8 cellular contexts compared by ENCODE assay signal in genomic region chr3:184345678-184346144, GRCh38. TPM values are rescaled to one million over a fixed set of nuclear protein-coding genes. Genes with fewer than 3 reads are reported as not detected.
DNase-seq lines count a peak whose midpoint lies in the region; ATAC-seq and TF ChIP-seq lines count a peak whose summit lies in the region.

No MANE protein-coding gene starts in this region.

- H3K36me3 ChIP-seq in PC-9 (ENCODE audit: low read depth): no peaks in the 10 kb centered on the region
- peaks cover 2 to 18% (median 5%) of the 10 kb centered on the region in 4 donors for H3K36me3 ChIP-seq in liver (ENCODE audit: control insufficient read depth in 4 of 4, insufficient read depth in 3 of 4, low read depth in 1 of 4, low read length in 3 of 4)

- no peak overlapping the region for H3K4me3 ChIP-seq in PC-9
- no peak overlapping the region for H3K4me3 ChIP-seq in choroid plexus epithelial cell (ENCODE audit: low read depth, low read length)
- H3K4me3 ChIP-seq in liver (ENCODE audit: low read depth in 1 of 3, low read length in 3 of 3): no peak overlapping the region

- no peak overlapping the region for H3K27ac Mint-ChIP-seq in CD4-positive, alpha-beta T cell

- H3K9ac ChIP-seq in liver (ENCODE audit: low read depth in 1 of 2, low read length in 2 of 2): no peak overlapping the region

- no peaks in the 10 kb centered on the region for H3K9me2 ChIP-seq in PC-9 (ENCODE audit: insufficient read depth)

- H3K27ac ChIP-seq in PC-9 (no peak overlapping the region), liver (ENCODE audit: low read depth in 1 of 2, low read length in 2 of 2) (no peak overlapping the region)
- no peak overlapping the region for H3K27ac ChIP-seq in CD4-positive, alpha-beta T cell (ENCODE audit: low read depth, low read length)

- peaks cover 7% of the 10 kb centered on the region; the same call in 1 of the 2 replicates for H3F3A ChIP-seq in PC-9 (ENCODE audit: insufficient read depth, low read depth)

- no TSS peak for BruUV-seq in PC-9 (replicated peaks; lab: Mats Ljungman, UMichigan)

- peak; percentile 86 for TF ChIP-seq CTCF in PC-9 (conservative IDR thresholded peaks at IDR 0.05)
- peak; percentile 65 for TF ChIP-seq CTCF in choroid plexus epithelial cell (conservative IDR thresholded peaks at IDR 0.05; ENCODE audit: low read depth, low read length)
- peak; percentile 52 for TF ChIP-seq CTCF in liver (IDR thresholded peaks at IDR 0.05; ENCODE audit: low read depth, low read length, missing input control)
- TF ChIP-seq CTCF in CD4-positive, alpha-beta T cell (IDR thresholded peaks at IDR 0.05): no peak

- H2AFZ ChIP-seq in PC-9: no peak overlapping the region

- H3K9me3 ChIP-seq in PC-9 (ENCODE audit: insufficient read depth, low read depth): no peaks in the 10 kb centered on the region
- no peaks in the 10 kb centered on the region for H3K9me3 ChIP-seq in liver (ENCODE audit: control insufficient read depth in 4 of 4, low read length in 3 of 4)
- no peaks in the 10 kb centered on the region for H3K9me3 ChIP-seq in CD4-positive, alpha-beta T cell (ENCODE audit: control insufficient read depth, low read length)

- POLR2A ChIA-PET in PC-9 (lab: Charles Lee; ENCODE audit: unreplicated experiment): no interaction called here
- POLR2A ChIA-PET in CD4-positive, alpha-beta T cell (lab: Charles Lee): no interaction called here

- TF ChIP-seq EP300 in Ishikawa (IDR thresholded peaks at IDR 0.05; ENCODE audit: borderline replicate concordance): peak; percentile 22; the same call in 1 of the 2 replicates

- ATAC-seq in CD4-positive, alpha-beta T cell (ENCODE audit: poor library complexity): no peak

- no peak overlapping the region for H3K4me3 Mint-ChIP-seq in CD4-positive, alpha-beta T cell

- H4K20me1 ChIP-seq in PC-9 (ENCODE audit: insufficient read depth): no peaks in the 10 kb centered on the region

- DNase-seq in ELF-1 (ENCODE audit: low read depth, low spot score) (peak; percentile 90), PC-9 (peak; percentile 83), choroid plexus epithelial cell (ENCODE audit: low read depth) (peak; percentile 63), ureter (ENCODE audit: low spot score) (peak; percentile 74), activated T-cell treated with anti-CD3 and anti-CD28 coated beads for 4 hours (no peak)
- no peak for DNase-seq in CD4-positive, alpha-beta T cell

- no peaks in the 10 kb centered on the region for H3K9me3 Mint-ChIP-seq in CD4-positive, alpha-beta T cell

- TF ChIP-seq RAD21 in Ishikawa (IDR thresholded peaks at IDR 0.05; ENCODE audit: low read depth) (peak; percentile 54), liver (IDR thresholded peaks at IDR 0.05) (peak; percentile 69 to 79)

- 34% methylated on average over 8 of the region's 8 CpGs for WGBS in liver

- H3K27me3 Mint-ChIP-seq in CD4-positive, alpha-beta T cell: no peaks in the 10 kb centered on the region

- no peaks in the 10 kb centered on the region for H3K4me1 Mint-ChIP-seq in CD4-positive, alpha-beta T cell (ENCODE audit: low read depth)

- H3K4me1 ChIP-seq in PC-9 (replicated peaks; ENCODE audit: insufficient read depth): peaks cover 8% of the 10 kb centered on the region; the same call in 1 of the 2 replicates
- H3K4me1 ChIP-seq in liver (ENCODE audit: control insufficient read depth in 4 of 4, insufficient read depth in 4 of 4, low read length in 3 of 4): no peaks in the 10 kb centered on the region

- no peaks in the 10 kb centered on the region for H3K79me2 ChIP-seq in PC-9 (ENCODE audit: low read depth)

- H3K4me2 ChIP-seq in PC-9: no peak overlapping the region

- peaks cover 19% of the 10 kb centered on the region for H3K36me3 Mint-ChIP-seq in CD4-positive, alpha-beta T cell (ENCODE audit: low read depth)

- H3K27me3 ChIP-seq in PC-9 (ENCODE audit: insufficient read depth, low read depth) (no peaks in the 10 kb centered on the region), liver (ENCODE audit: control insufficient read depth in 4 of 4, insufficient read depth in 4 of 4, low read length in 3 of 4) (no peaks in the 10 kb centered on the region)
- H3K27me3 ChIP-seq in CD4-positive, alpha-beta T cell (ENCODE audit: control insufficient read depth, insufficient read depth, low read length): no peaks in the 10 kb centered on the region

- intact Hi-C loops in PC-9 (cut with micrococcal nuclease; ENCODE audit: unreplicated experiment): loop anchor here (1.0 to 5.0 kb wide), 2 partner anchors 17 to 33 kb away; partner anchors contain the start of gene EIF4G1
- intact Hi-C loops in CD4-positive, alpha-beta T cell (cut with DNase I, micrococcal nuclease): no loop called here

- CTCF ChIA-PET in PC-9 (lab: Charles Lee): interaction anchor here (0.5 to 1.0 kb wide), 2 partner anchors 26 to 453 kb away, joined by 3 to 4 read pairs; no protein-coding TSS in a partner anchor
- CTCF ChIA-PET in CD4-positive, alpha-beta T cell (lab: Charles Lee): no interaction called here

TF ChIP-seq in Ishikawa, 13 proteins besides CTCF, POLR2A, EP300 and RAD21 (continues in another document):
- TF ChIP-seq REST (IDR thresholded peaks at IDR 0.05; ENCODE audit: low read depth) (peak; percentile 18; the same call in 1 of the 2 replicates), NFIC (IDR thresholded peaks at IDR 0.05) (peak; percentile 77), CEBPB (IDR thresholded peaks at IDR 0.05) (0 out of 2 replicates have a peak, but pooled peaks have one; percentile 29)

TF ChIP-seq in liver, 16 proteins besides CTCF, POLR2A, EP300 and RAD21:
- no peak for TF ChIP-seq TAF1 (conservative IDR thresholded peaks at IDR 0.05)
- no peak for TF ChIP-seq HNF4A (conservative IDR thresholded peaks at IDR 0.05)
- peak; percentile 10 to 27 for TF ChIP-seq RXRA (IDR thresholded peaks at IDR 0.05)
- peak; percentile 26 for TF ChIP-seq SP1 (IDR thresholded peaks at IDR 0.05)

RNA-seq across cellular contexts. Expression of gene FAM131A, which starts 8.3 kb away (rescaled TPM):
- total RNA-seq in PC-9 (2021): 25.5 and 28.2 TPM in 2 replicates
- 1 to 10 TPM; 3.5 to 5.7 TPM for total RNA-seq in liver
- 1 to 10 TPM in 1 of 2 donors, under 1 TPM in 1; 0.81 to 1.9 TPM for polyA plus RNA-seq in liver
- total RNA-seq in ureter: 13.5 TPM
- total RNA-seq in CD4-positive, alpha-beta T cell: 10 to 100 TPM; 10.4 to 11.0 TPM

RNA-seq across cellular contexts. Expression of gene CLCN2, which starts 15.7 kb away (rescaled TPM):
- total RNA-seq in PC-9 (2021) (27.1 and 33.0 TPM in 2 replicates), liver (1 to 10 TPM; 3.6 to 3.9 TPM), ureter (11.7 TPM)
- 1 to 10 TPM; 1.1 to 1.6 TPM for polyA plus RNA-seq in liver
- total RNA-seq in CD4-positive, alpha-beta T cell: 1 to 10 TPM; 3.2 to 3.5 TPM

RNA-seq across cellular contexts. Expression of gene POLR2H, which starts 15.8 kb away (rescaled TPM):
- 153 and 167 TPM in 2 replicates for total RNA-seq in PC-9 (2021)
- 10 to 100 TPM; 25.7 to 55.7 TPM for total RNA-seq in liver
- 10 to 100 TPM; 43.1 to 43.9 TPM for polyA plus RNA-seq in liver
- total RNA-seq in ureter: 79.6 TPM
- 10 to 100 TPM; 19.1 to 21.1 TPM for total RNA-seq in CD4-positive, alpha-beta T cell

RNA-seq across cellular contexts. Expression of gene EIF4G1, which starts 31.3 kb away (rescaled TPM):
- total RNA-seq in PC-9 (2021): 657 and 721 TPM in 2 replicates
- total RNA-seq in liver: 100 to 1,000 TPM; 162 to 329 TPM
- 100 to 1,000 TPM; 140 to 253 TPM for polyA plus RNA-seq in liver
- total RNA-seq in ureter: 351 TPM
- total RNA-seq in CD4-positive, alpha-beta T cell: 100 to 1,000 TPM; 211 to 217 TPM

RNA-seq across cellular contexts. Expression of gene THPO, which starts 32.3 kb away (rescaled TPM):
- total RNA-seq in PC-9 (2021) (not detected in 2 replicates), liver (1 to 10 TPM; 3.9 to 6.0 TPM), ureter (0.89 TPM)
- polyA plus RNA-seq in liver: 10 to 100 TPM; 11.9 to 14.4 TPM
- not detected for total RNA-seq in CD4-positive, alpha-beta T cell

Comparison
In these comparisons a context has a peak if more than half of its experiments do, and no peak if none do; other contexts are left out.
1. DNase-seq: peak in ELF-1 (single experiment), PC-9 (2 of 2), choroid plexus epithelial cell (single experiment) and ureter (single experiment); none in CD4-positive, alpha-beta T cell (0 of 10) and activated T-cell treated with anti-CD3 and anti-CD28 coated beads for 4 hours (single experiment).